Comparison of ENCODE assay signal across 22 cellular contexts in genomic region chr21:40177979-40178378, GRCh38.
A peak's percentile ranks its signal among the peaks of the same experiment; 100 is the strongest.
DNase-seq lines count a peak whose midpoint lies in the region; ATAC-seq lines count a peak whose summit lies in the region.
"Had no signal": no experiment of that assay in that cellular context is flagged by ENCODE, and none has a peak within 500 bp of the region (broad histone marks: within the 10 kb centered on the region; RNA-seq: fewer than 3 reads in every experiment).

No MANE protein-coding gene starts in this region.

- H4K20me1 ChIP-seq in BLaER1 treated with 17β-estradiol and CSF1 and Interleukin-3, amounts not matched to agents 10 nM and 100 nM: no peaks in the 10 kb centered on the region

- peaks cover 0 to 69% (median 37%) of the 10 kb centered on the region in 10 experiments; a peak in 16 of 20 replicates for H3K4me1 ChIP-seq in BLaER1 treated with 17β-estradiol and CSF1 and Interleukin-3, amounts not matched to agents 10 nM and 100 nM
- H3K4me1 ChIP-seq: Peyer's patch had no signal

- peak; percentile 6 for DNase-seq in DMS53 (lab: John Stamatoyannopoulos, UW)
- DNase-seq in DMS53 treated with DMSO at 0.1 percent for 48 hours (lab: John Stamatoyannopoulos, UW; ENCODE audit: unreplicated experiment): no peak
- DNase-seq in NCI-H2081 treated with DMSO at 0.1 percent for 48 hours (lab: John Stamatoyannopoulos, UW): peak; percentile 9
- peak; percentile 45 for DNase-seq in NCI-H774 (lab: John Stamatoyannopoulos, UW)
- no peak for DNase-seq in amniotic stem cell (lab: John Stamatoyannopoulos, UW)
- no peak for DNase-seq in NCI-H526 (lab: John Stamatoyannopoulos, UW)
- DNase-seq: 8988T; Calu3; CD8-positive, alpha-beta memory T cell; DMS79; Karpas-422; MV-4-11; NCI-H1694; NCI-H2107; NCI-H446; NCI-H526 treated with DMSO at 0.1 percent for 48 hours; Peyer's patch; SJCRH30; T-cell had no signal

- H3K4me2 ChIP-seq in BLaER1 treated with 17β-estradiol and CSF1 and Interleukin-3, amounts not matched to agents 10 nM and 100 nM: peak overlapping the region in 6 of 11 experiments; percentile 9 to 86 (median 81); a peak in 8 of 22 replicates

- no peak for ATAC-seq in HG03457 (IDR thresholded peaks at IDR 0.05; ENCODE audit: unreplicated experiment)
- ATAC-seq: T-cell had no signal

- H3K36me3 ChIP-seq in BLaER1 treated with 17β-estradiol and CSF1 and Interleukin-3, amounts not matched to agents 10 nM and 100 nM: no peaks in the 10 kb centered on the region
- H3K36me3 ChIP-seq: Peyer's patch, SJCRH30 had no signal

- H3K9ac ChIP-seq in BLaER1 treated with 17β-estradiol and CSF1 and Interleukin-3, amounts not matched to agents 10 nM and 100 nM: no peak overlapping the region

- no peaks in the 10 kb centered on the region for H3K27me3 ChIP-seq in BLaER1 treated with 17β-estradiol and CSF1 and Interleukin-3, amounts not matched to agents 10 nM and 100 nM
- H3K27me3 ChIP-seq: Peyer's patch had no signal

- H3K27ac ChIP-seq in BLaER1 treated with 17β-estradiol and CSF1 and Interleukin-3, amounts not matched to agents 10 nM and 100 nM: no peak overlapping the region
- H3K27ac ChIP-seq: C4-2B, Peyer's patch, SJCRH30 had no signal

- peaks cover 0 to 26% (median 9%) of the 10 kb centered on the region in 11 experiments; a peak in 14 of 22 replicates for H3K9me3 ChIP-seq in BLaER1 treated with 17β-estradiol and CSF1 and Interleukin-3, amounts not matched to agents 10 nM and 100 nM (replicated peaks in 1 of 11)
- H3K9me3 ChIP-seq: SJCRH30 had no signal

- no peak overlapping the region for H3K4me3 ChIP-seq in BLaER1 treated with 17β-estradiol and CSF1 and Interleukin-3, amounts not matched to agents 10 nM and 100 nM
- H3K4me3 ChIP-seq: Peyer's patch, SJCRH30 had no signal

Comparison
In these comparisons a context has a peak if more than half of its experiments do, and no peak if none do; other contexts are left out.
1. DNase-seq: peak in DMS53 (single experiment), NCI-H2081 treated with DMSO at 0.1 percent for 48 hours (single experiment) and NCI-H774 (single experiment); none in DMS53 treated with DMSO at 0.1 percent for 48 hours (single experiment), amniotic stem cell (single experiment) and NCI-H526 (0 of 2).